In genomic region chr14:91114079-91115065, GRCh38 we compare ENCODE assay signal across 8 cellular contexts. TPM values are rescaled to one million over a fixed set of nuclear protein-coding genes. Genes with fewer than 3 reads are reported as not detected.
DNase-seq lines count a peak whose midpoint lies in the region; ATAC-seq lines count a peak whose summit lies in the region.

No MANE protein-coding gene starts in this region.

- DNase-seq in 8988T (peak; percentile 43), NCI-H2196 (lab: John Stamatoyannopoulos, UW; ENCODE audit: unreplicated experiment) (peak; percentile 21), left colon (peak; percentile 79 to 81)
- peak; percentile 38 to 51 for DNase-seq in activated CD4-positive, alpha-beta T cell treated with anti-CD3 and anti-CD28 coated beads for 24 hours (ENCODE audit: low read depth in 2 of 2)
- peak; percentile 51 to 58 for DNase-seq in stimulated activated CD4-positive, alpha-beta T cell treated with anti-CD3 and anti-CD28 coated beads, Interleukin-1b, Interleukin-23, amount 100 ng/mL, for 4 hours (ENCODE audit: low read depth in 2 of 2)

- ATAC-seq in GM18511 (IDR thresholded peaks at IDR 0.05; ENCODE audit: unreplicated experiment) (peak; percentile 81), HG02973 (IDR thresholded peaks at IDR 0.05; ENCODE audit: unreplicated experiment) (peak; percentile 66), left colon (peak; percentile 76)

- intact Hi-C loops in left colon (cut with DNase I, micrococcal nuclease), result no loop called here

- H3K27ac ChIP-seq in cingulate gyrus (ENCODE audit: low read depth, low read length), result peak overlapping the region; percentile 98

RNA-seq across cellular contexts. Expression of gene DGLUCY, which starts 0.5 kb away (rescaled TPM):
- total RNA-seq in left colon, result 100 to 1,000 TPM in 1 of 2 donors, 10 to 100 TPM in 1; 98.7 to 107 TPM

RNA-seq across cellular contexts. Expression of gene RPS6KA5, which starts 53.9 kb away (rescaled TPM):
- 10 to 100 TPM; 22.1 to 23.3 TPM for total RNA-seq in left colon

Comparison
In these comparisons a context has a peak if more than half of its experiments do, and no peak if none do; other contexts are left out.
1. Peak in every context shown above with its lines: DNase-seq, ATAC-seq and H3K27ac ChIP-seq.
2. DNase-seq: peak in every context shown above with its lines; median percentile 80 in left colon; 54 in stimulated activated CD4-positive, alpha-beta T cell treated with anti-CD3 and anti-CD28 coated beads, Interleukin-1b, Interleukin-23, amount 100 ng/mL, for 4 hours; 44 in activated CD4-positive, alpha-beta T cell treated with anti-CD3 and anti-CD28 coated beads for 24 hours; 43 in 8988T; 21 in NCI-H2196.